In genomic region chr7:140403878-140404564, GRCh38 we compare ENCODE assay signal across 8 cellular contexts.
DNase-seq lines count a peak whose midpoint lies in the region; ATAC-seq and TF ChIP-seq lines count a peak whose summit lies in the region.

A gene with protein sequence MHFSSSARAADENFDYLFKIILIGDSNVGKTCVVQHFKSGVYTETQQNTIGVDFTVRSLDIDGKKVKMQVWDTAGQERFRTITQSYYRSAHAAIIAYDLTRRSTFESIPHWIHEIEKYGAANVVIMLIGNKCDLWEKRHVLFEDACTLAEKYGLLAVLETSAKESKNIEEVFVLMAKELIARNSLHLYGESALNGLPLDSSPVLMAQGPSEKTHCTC (plus strand): TSS chr7:140404058. CDS start chr7:140407647, 3,589 bp downstream.

- H3K4me1 ChIP-seq in iPS-20b (ENCODE audit: insufficient read depth, low read length) (peaks cover 12% of the 10 kb centered on the region; the same call in 1 of the 2 replicates), tibial artery (peaks cover 0 to 7% (median 0%) of the 10 kb centered on the region in 4 donors)

- no peak for TF ChIP-seq CTCF in tibial artery (IDR thresholded peaks at IDR 0.05)

- H3K36me3 ChIP-seq in iPS-20b (ENCODE audit: insufficient read depth, low read depth, low read length) (no peaks in the 10 kb centered on the region), tibial artery (no peaks in the 10 kb centered on the region)

- H3K27me3 ChIP-seq in iPS-20b (ENCODE audit: insufficient read depth, low read length) (no peaks in the 10 kb centered on the region), tibial artery (peaks cover 0 to 23% of the 10 kb centered on the region in 2 donors)

- DNase-seq in NCI-H774 (lab: John Stamatoyannopoulos, UW), result peak; percentile 60
- DNase-seq in activated naive CD4-positive, alpha-beta T cell treated with anti-CD3 and anti-CD28 coated beads, Interleukin-2, amount 50 U/mL, for 16 hours, result peak; percentile 58
- DNase-seq in stimulated activated CD4-positive, alpha-beta T cell treated with anti-CD3 and anti-CD28 coated beads, Interleukin-1b, Interleukin-23, amount 100 ng/mL, for 1 hour (ENCODE audit: low read depth in 2 of 2), result peak; percentile 6 to 14
- no peak for DNase-seq in tibial artery
- DNase-seq in SIG-M5 (lab: John Stamatoyannopoulos, UW), result no peak

- no peak within 1 kb of the TSS for H3K27ac ChIP-seq in iPS-20b (ENCODE audit: low read length)
- H3K27ac ChIP-seq in tibial artery, result no peak within 1 kb of the TSS

- H3K9ac ChIP-seq in iPS-20b (ENCODE audit: low read depth, low read length), result peak within 1 kb of the TSS; percentile 64; the same call in 1 of the 2 replicates

- intact Hi-C loops in tibial artery (cut with DNase I; ENCODE audit: low total_unique reads), result no loop called here

- peak; percentile 48 for ATAC-seq in GM19351 (IDR thresholded peaks at IDR 0.05; ENCODE audit: unreplicated experiment)
- no peak for ATAC-seq in HG03439 (IDR thresholded peaks at IDR 0.05; ENCODE audit: unreplicated experiment)

- H3K4me3 ChIP-seq in iPS-20b (ENCODE audit: low read length) (peak within 1 kb of the TSS; percentile 77), tibial artery (peak within 1 kb of the TSS in 1 of 2 donors; percentile 15)

- H3K9me3 ChIP-seq in iPS-20b (ENCODE audit: insufficient read depth, low read depth, low read length) (no peaks in the 10 kb centered on the region), tibial artery (no peaks in the 10 kb centered on the region)

Comparison
In these comparisons a context has a peak if more than half of its experiments do, and no peak if none do; other contexts are left out.
1. DNase-seq: peak in NCI-H774 (single experiment), activated naive CD4-positive, alpha-beta T cell treated with anti-CD3 and anti-CD28 coated beads, Interleukin-2, amount 50 U/mL, for 16 hours (single experiment) and stimulated activated CD4-positive, alpha-beta T cell treated with anti-CD3 and anti-CD28 coated beads, Interleukin-1b, Interleukin-23, amount 100 ng/mL, for 1 hour (2 of 2); none in tibial artery (0 of 2) and SIG-M5 (single experiment).